Comparison of ENCODE assay signal across 10 cellular contexts in the genomic region with DNA sequence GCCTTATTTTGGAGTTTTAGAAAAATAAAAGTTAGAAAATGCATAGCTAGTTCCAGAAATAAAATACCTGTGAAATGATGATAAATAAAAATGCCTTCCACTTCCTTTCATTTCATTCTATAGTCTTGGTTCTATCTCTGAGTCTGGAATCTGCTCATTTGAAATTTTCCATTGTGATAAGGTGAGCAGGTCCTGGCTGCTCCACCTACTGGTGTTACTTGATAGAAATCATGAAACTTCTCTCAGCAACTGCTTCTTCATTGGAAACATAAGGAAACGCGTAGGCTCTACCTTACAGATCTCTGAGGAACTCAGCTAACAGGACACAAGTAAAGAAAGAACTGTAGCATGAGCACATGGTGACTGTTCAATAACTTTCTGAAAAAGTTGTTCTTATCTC.
DNase-seq lines count a peak whose midpoint lies in the region; ATAC-seq and TF ChIP-seq lines count a peak whose summit lies in the region.
"Had no signal": no experiment of that assay in that cellular context is flagged by ENCODE, and none has a peak within 500 bp of the region (broad histone marks: within the 10 kb centered on the region; RNA-seq: fewer than 3 reads in every experiment).

No MANE protein-coding gene starts in this region.

- no peaks in the 10 kb centered on the region for H3K9me3 Mint-ChIP-seq in progenitor cell of endocrine pancreas (ENCODE audit: low read depth)
- no peaks in the 10 kb centered on the region for H3K9me3 Mint-ChIP-seq in naive thymus-derived CD8-positive, alpha-beta T cell

- H3K4me1 Mint-ChIP-seq in progenitor cell of endocrine pancreas (ENCODE audit: low read depth) = no peaks in the 10 kb centered on the region
- H3K4me1 Mint-ChIP-seq in naive thymus-derived CD8-positive, alpha-beta T cell = no peaks in the 10 kb centered on the region

- ATAC-seq in naive thymus-derived CD8-positive, alpha-beta T cell = no peak
- ATAC-seq: sciatic nerve had no signal

- in situ Hi-C loops in KBM-7 (cut with MboI; ENCODE audit: low pct_unique_long_range_greater_than_20kb, low sequenced_read_pairs) = loop anchor here (25.0 kb wide), 1 partner anchor 262 kb away; a partner anchor contains a TSS

- H3K27me3 Mint-ChIP-seq in progenitor cell of endocrine pancreas = no peaks in the 10 kb centered on the region
- peaks cover 2 to 16% (median 7%) of the 10 kb centered on the region in 5 donors for H3K27me3 Mint-ChIP-seq in naive thymus-derived CD8-positive, alpha-beta T cell

- H3K36me3 Mint-ChIP-seq in progenitor cell of endocrine pancreas (ENCODE audit: insufficient read depth) = no peaks in the 10 kb centered on the region
- no peaks in the 10 kb centered on the region for H3K36me3 Mint-ChIP-seq in naive thymus-derived CD8-positive, alpha-beta T cell

- POLR2A ChIA-PET in naive thymus-derived CD8-positive, alpha-beta T cell (lab: Charles Lee) = no interaction called here

- TF ChIP-seq CTCF in cardiac fibroblast (IDR thresholded peaks at IDR 0.05; ENCODE audit: low read depth, low read length) (peak; percentile 34), progenitor cell of endocrine pancreas (IDR thresholded peaks at IDR 0.05; ENCODE audit: unreplicated experiment) (peak; percentile 58)

- H3K4me3 ChIP-seq in cardiac fibroblast (replicated peaks in 1 of 2; ENCODE audit: low read depth in 2 of 2, low read length in 2 of 2) = no peak overlapping the region

- H3K4me3 Mint-ChIP-seq in progenitor cell of endocrine pancreas (ENCODE audit: low read depth) = no peak overlapping the region
- no peak overlapping the region for H3K4me3 Mint-ChIP-seq in naive thymus-derived CD8-positive, alpha-beta T cell

- H3K27ac Mint-ChIP-seq in progenitor cell of endocrine pancreas = no peak overlapping the region
- no peak overlapping the region for H3K27ac Mint-ChIP-seq in naive thymus-derived CD8-positive, alpha-beta T cell

- peak; percentile 46 for DNase-seq in DMS53 (lab: John Stamatoyannopoulos, UW)
- DNase-seq in DMS53 treated with DMSO at 0.1 percent for 48 hours (lab: John Stamatoyannopoulos, UW; ENCODE audit: unreplicated experiment) = no peak
- peak; percentile 16 for DNase-seq in KBM-7
- peak; percentile 10 to 16 for DNase-seq in cardiac fibroblast (ENCODE audit: low read depth in 2 of 2)
- DNase-seq in progenitor cell of endocrine pancreas (ENCODE audit: low spot score, unreplicated experiment) = no peak
- no peak for DNase-seq in naive thymus-derived CD8-positive, alpha-beta T cell
- DNase-seq in inferior parietal cortex (ENCODE audit: extremely low spot score) = no peak
- no peak for DNase-seq in HUDEP-2 (lab: John Stamatoyannopoulos, UW; ENCODE audit: unreplicated experiment in 76 of 76)
- DNase-seq: NCI-H2029 treated with DMSO at 0.1 percent for 48 hours had no signal

Comparison
In these comparisons a context has a peak if more than half of its experiments do, and no peak if none do; other contexts are left out.
1. DNase-seq: peak in DMS53 (single experiment), KBM-7 (single experiment) and cardiac fibroblast (2 of 2); none in DMS53 treated with DMSO at 0.1 percent for 48 hours (single experiment), progenitor cell of endocrine pancreas (single experiment), naive thymus-derived CD8-positive, alpha-beta T cell (0 of 10), inferior parietal cortex (single experiment) and HUDEP-2 (0 of 76).